Comparison of ENCODE assay signal across 8 cellular contexts in the genomic region with DNA sequence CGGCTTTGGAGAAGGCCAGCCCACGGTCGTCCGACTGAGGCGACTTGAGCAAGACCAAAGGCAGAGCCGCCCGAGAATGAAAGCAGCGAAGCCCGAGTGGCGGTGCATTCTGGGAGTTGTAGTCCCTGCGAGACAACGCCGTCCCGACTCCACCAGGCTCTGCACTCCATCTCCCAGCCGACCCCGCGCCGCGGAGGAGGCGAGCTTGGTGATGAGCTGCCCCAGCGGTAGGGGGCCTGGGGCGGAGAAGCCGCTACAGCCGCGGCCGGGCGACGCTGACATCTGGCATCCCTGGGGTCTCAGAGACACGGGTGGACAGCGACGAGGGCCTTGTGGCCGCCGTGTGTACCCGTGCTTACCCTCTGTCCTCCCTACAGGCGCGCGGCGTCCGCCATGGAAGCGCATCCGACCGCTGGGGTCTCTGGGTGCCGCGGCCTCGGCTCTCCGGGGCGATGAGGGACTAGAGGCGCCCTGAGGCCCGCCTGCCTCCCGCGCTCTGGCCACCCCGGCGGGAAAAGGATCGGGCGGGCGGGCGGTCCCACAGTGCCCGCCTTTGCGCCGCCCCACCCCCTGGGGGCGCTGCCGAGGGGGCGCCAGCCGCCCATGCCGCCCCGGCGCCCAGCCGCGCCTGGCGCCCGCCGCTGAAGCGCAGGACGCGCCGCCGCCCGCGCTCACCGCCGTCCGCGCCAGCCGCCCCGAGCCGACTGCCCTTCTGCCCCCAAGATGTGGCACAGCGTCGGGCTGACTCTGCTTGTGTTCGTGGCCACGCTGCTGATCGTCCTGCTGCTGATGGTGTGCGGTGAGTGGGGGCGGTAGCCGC. TPM values are rescaled to one million over a fixed set of nuclear protein-coding genes. Genes with fewer than 3 reads are reported as not detected.
A peak's percentile ranks its signal among the peaks of the same experiment; 100 is the strongest.
DNase-seq lines count a peak whose midpoint lies in the region; FAIRE-seq and TF ChIP-seq lines count a peak whose summit lies in the region.

A gene (plus strand): TSS at position 244 of the 820 bp plus-strand sequence. CDS start 480 bp downstream, at position 724.

- peak; percentile 98 for DNase-seq in HFFc6
- peak; percentile 98 for DNase-seq in NAMALWA (ENCODE audit: low spot score)
- peak; percentile 97 for DNase-seq in SK-N-DZ (ENCODE audit: low spot score)
- DNase-seq in activated naive CD4-positive, alpha-beta T cell treated with anti-CD3 and anti-CD28 coated beads for 36 hours, result peak; percentile 98
- DNase-seq in frontal cortex (ENCODE audit: low spot score in 2 of 2), result peak; percentile 97 to 98
- peak; percentile 99 for DNase-seq in superior temporal gyrus (ENCODE audit: extremely low spot score)

- intact Hi-C loops in activated naive CD4-positive, alpha-beta T cell treated with anti-CD3 and anti-CD28 coated beads for 36 hours (cut with micrococcal nuclease), result loop anchor here (1.0 to 10.0 kb wide), 14 partner anchors 34 to 690 kb away; a partner anchor contains a TSS

- peaks cover 32% of the 10 kb centered on the region for H3K4me1 Mint-ChIP-seq in HFFc6 (ENCODE audit: low read depth)
- peaks cover 27% of the 10 kb centered on the region for H3K4me1 Mint-ChIP-seq in activated naive CD4-positive, alpha-beta T cell treated with anti-CD3 and anti-CD28 coated beads for 36 hours (ENCODE audit: low read depth)

- peak; percentile 75 for TF ChIP-seq CTCF in HFFc6 (IDR thresholded peaks at IDR 0.05)
- TF ChIP-seq CTCF in neutrophil (IDR thresholded peaks at IDR 0.05), result peak; percentile 75

- H3K4me3 Mint-ChIP-seq in HFFc6, result peak within 1 kb of the TSS; percentile 100
- H3K4me3 Mint-ChIP-seq in activated naive CD4-positive, alpha-beta T cell treated with anti-CD3 and anti-CD28 coated beads for 36 hours, result peak within 1 kb of the TSS; percentile 92

- no peaks in the 10 kb centered on the region for H3K36me3 ChIP-seq in neutrophil

- H3K4me1 ChIP-seq in neutrophil (ENCODE audit: control insufficient read depth in 1 of 2, insufficient read depth in 1 of 2, low read depth in 1 of 2, low read length in 1 of 2), result peaks cover 14 to 18% of the 10 kb centered on the region in 2 experiments

- FAIRE-seq in frontal cortex (lab: Jason Lieb, UNC), result no peak

- peak within 1 kb of the TSS; percentile 84 for H3K27ac ChIP-seq in neutrophil

- H3K4me3 ChIP-seq in GM08714 (ENCODE audit: low read length) (peak within 1 kb of the TSS; percentile 91), neutrophil (ENCODE audit: low read depth in 1 of 2, low read length in 1 of 2) (peak within 1 kb of the TSS; percentile 85 to 100)

- no peaks in the 10 kb centered on the region for H3K9me3 Mint-ChIP-seq in HFFc6
- H3K9me3 Mint-ChIP-seq in activated naive CD4-positive, alpha-beta T cell treated with anti-CD3 and anti-CD28 coated beads for 36 hours, result no peaks in the 10 kb centered on the region

- H3K27me3 Mint-ChIP-seq in HFFc6 (ENCODE audit: insufficient read depth), result no peaks in the 10 kb centered on the region
- H3K27me3 Mint-ChIP-seq in activated naive CD4-positive, alpha-beta T cell treated with anti-CD3 and anti-CD28 coated beads for 36 hours (ENCODE audit: low read depth), result no peaks in the 10 kb centered on the region

- no peaks in the 10 kb centered on the region for H3K27me3 ChIP-seq in neutrophil

- peak within 1 kb of the TSS; percentile 99 for H3K27ac Mint-ChIP-seq in HFFc6
- peak within 1 kb of the TSS; percentile 96 for H3K27ac Mint-ChIP-seq in activated naive CD4-positive, alpha-beta T cell treated with anti-CD3 and anti-CD28 coated beads for 36 hours

- H3K36me3 Mint-ChIP-seq in HFFc6 (ENCODE audit: low read depth), result peaks cover 7% of the 10 kb centered on the region
- peaks cover 6% of the 10 kb centered on the region for H3K36me3 Mint-ChIP-seq in activated naive CD4-positive, alpha-beta T cell treated with anti-CD3 and anti-CD28 coated beads for 36 hours (ENCODE audit: low read depth)

- H3K9me3 ChIP-seq in neutrophil, result no peaks in the 10 kb centered on the region

- CTCF ChIA-PET in activated naive CD4-positive, alpha-beta T cell treated with anti-CD3 and anti-CD28 coated beads for 36 hours (lab: Charles Lee), result interaction anchor here (0.8 kb wide), 1 partner anchor 14 kb away, joined by 3 read pairs; no protein-coding TSS in a partner anchor

RNA-seq across cellular contexts. Expression of the gene that starts here (rescaled TPM):
- 10 to 100 TPM; 11.9 to 16.5 (median 13.3) TPM for total RNA-seq in HFFc6 (2021; fragmentation: NEBNext Ultra II Directional; extraction: Animal tissue kit (Norgen Biotek cat#: 25700))
- 8.1 and 8.8 TPM in 2 replicates for polyA plus RNA-seq in SK-N-DZ (2014; cell fraction: cytosol; rRNA removed)
- 4.6 and 7.7 TPM in 2 replicates for polyA plus RNA-seq in SK-N-DZ (2014; cell fraction: nucleus; rRNA removed)
- 1 to 10 TPM; 5.7 to 7.1 TPM for total RNA-seq in activated naive CD4-positive, alpha-beta T cell treated with anti-CD3 and anti-CD28 coated beads for 36 hours
- total RNA-seq in frontal cortex, result 133 TPM

Comparison
In these comparisons a context has a peak if more than half of its experiments do, and no peak if none do; other contexts are left out.
1. Peak in every context shown above with its lines: DNase-seq, H3K4me3 ChIP-seq and H3K27ac ChIP-seq.